2 cellular contexts compared by ENCODE assay signal in the genomic region with DNA sequence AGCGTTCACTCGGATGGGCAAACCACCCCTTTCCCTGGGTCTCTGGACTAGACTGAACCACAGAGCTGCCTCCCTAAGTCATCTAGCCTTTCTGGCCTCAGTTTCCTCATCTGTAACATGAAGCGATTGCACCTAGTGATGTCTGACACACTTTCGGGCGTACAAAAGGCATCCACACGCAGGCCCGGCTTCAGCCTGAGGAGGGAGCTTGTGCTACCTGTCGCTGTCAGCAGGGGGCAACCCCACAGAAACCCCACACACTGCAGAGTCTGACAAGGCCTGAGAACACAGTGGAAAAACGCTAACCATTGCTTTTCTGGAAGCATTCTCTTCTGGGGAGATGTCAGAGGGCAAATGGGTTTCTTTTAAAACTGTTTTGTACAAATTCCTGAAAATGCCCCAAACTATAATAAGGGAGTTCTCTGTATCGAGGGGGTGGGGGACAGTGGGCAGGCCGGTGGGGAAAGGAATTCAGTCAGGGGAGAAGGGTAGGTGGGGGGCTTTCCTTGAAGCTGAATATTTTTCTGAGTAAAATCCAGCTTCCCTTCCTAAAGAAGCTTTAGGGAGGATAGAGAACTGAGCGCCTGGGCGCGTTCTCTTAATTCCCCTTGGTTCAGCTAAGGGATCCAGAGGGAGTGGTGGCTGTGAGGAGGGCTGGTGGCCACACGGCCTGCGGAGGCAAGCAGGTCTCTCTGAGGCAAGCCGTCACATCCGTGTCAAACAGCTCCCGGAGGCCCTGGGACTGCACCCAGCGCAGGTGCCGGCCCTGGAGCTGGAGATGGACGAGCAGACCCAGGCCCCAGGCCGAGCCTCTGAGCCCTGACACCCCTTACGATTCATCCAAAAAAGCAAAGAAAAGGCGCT.
TF ChIP-seq lines count a peak whose summit lies in the region.

No MANE protein-coding gene starts in this region.

TF ChIP-seq in WTC11, 78 proteins besides CTCF, POLR2A, EP300 and RAD21 (continued from another document):
- TF ChIP-seq, protein P1, sequence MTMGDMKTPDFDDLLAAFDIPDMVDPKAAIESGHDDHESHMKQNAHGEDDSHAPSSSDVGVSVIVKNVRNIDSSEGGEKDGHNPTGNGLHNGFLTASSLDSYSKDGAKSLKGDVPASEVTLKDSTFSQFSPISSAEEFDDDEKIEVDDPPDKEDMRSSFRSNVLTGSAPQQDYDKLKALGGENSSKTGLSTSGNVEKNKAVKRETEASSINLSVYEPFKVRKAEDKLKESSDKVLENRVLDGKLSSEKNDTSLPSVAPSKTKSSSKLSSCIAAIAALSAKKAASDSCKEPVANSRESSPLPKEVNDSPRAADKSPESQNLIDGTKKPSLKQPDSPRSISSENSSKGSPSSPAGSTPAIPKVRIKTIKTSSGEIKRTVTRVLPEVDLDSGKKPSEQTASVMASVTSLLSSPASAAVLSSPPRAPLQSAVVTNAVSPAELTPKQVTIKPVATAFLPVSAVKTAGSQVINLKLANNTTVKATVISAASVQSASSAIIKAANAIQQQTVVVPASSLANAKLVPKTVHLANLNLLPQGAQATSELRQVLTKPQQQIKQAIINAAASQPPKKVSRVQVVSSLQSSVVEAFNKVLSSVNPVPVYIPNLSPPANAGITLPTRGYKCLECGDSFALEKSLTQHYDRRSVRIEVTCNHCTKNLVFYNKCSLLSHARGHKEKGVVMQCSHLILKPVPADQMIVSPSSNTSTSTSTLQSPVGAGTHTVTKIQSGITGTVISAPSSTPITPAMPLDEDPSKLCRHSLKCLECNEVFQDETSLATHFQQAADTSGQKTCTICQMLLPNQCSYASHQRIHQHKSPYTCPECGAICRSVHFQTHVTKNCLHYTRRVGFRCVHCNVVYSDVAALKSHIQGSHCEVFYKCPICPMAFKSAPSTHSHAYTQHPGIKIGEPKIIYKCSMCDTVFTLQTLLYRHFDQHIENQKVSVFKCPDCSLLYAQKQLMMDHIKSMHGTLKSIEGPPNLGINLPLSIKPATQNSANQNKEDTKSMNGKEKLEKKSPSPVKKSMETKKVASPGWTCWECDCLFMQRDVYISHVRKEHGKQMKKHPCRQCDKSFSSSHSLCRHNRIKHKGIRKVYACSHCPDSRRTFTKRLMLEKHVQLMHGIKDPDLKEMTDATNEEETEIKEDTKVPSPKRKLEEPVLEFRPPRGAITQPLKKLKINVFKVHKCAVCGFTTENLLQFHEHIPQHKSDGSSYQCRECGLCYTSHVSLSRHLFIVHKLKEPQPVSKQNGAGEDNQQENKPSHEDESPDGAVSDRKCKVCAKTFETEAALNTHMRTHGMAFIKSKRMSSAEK (CRISPR knock-in tag; IDR thresholded peaks at IDR 0.05; ENCODE audit: borderline replicate concordance), result no peak
- no peak for TF ChIP-seq NR3C1 (CRISPR knock-in tag; conservative IDR thresholded peaks at IDR 0.05; ENCODE audit: low read depth)
- TF ChIP-seq, protein P2, sequence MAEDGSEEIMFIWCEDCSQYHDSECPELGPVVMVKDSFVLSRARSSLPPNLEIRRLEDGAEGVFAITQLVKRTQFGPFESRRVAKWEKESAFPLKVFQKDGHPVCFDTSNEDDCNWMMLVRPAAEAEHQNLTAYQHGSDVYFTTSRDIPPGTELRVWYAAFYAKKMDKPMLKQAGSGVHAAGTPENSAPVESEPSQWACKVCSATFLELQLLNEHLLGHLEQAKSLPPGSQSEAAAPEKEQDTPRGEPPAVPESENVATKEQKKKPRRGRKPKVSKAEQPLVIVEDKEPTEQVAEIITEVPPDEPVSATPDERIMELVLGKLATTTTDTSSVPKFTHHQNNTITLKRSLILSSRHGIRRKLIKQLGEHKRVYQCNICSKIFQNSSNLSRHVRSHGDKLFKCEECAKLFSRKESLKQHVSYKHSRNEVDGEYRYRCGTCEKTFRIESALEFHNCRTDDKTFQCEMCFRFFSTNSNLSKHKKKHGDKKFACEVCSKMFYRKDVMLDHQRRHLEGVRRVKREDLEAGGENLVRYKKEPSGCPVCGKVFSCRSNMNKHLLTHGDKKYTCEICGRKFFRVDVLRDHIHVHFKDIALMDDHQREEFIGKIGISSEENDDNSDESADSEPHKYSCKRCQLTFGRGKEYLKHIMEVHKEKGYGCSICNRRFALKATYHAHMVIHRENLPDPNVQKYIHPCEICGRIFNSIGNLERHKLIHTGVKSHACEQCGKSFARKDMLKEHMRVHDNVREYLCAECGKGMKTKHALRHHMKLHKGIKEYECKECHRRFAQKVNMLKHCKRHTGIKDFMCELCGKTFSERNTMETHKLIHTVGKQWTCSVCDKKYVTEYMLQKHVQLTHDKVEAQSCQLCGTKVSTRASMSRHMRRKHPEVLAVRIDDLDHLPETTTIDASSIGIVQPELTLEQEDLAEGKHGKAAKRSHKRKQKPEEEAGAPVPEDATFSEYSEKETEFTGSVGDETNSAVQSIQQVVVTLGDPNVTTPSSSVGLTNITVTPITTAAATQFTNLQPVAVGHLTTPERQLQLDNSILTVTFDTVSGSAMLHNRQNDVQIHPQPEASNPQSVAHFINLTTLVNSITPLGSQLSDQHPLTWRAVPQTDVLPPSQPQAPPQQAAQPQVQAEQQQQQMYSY (CRISPR knock-in tag; IDR thresholded peaks at IDR 0.05), result no peak

TF ChIP-seq in HepG2, 621 proteins besides CTCF, POLR2A, EP300 and RAD21 (continued from another document and continues in another):
- TF ChIP-seq MTF2 (CRISPR knock-in tag; IDR thresholded peaks at IDR 0.05; ENCODE audit: borderline replicate concordance) (no peak), GATAD1 (CRISPR knock-in tag; IDR thresholded peaks at IDR 0.05) (0 out of 2 replicates have a peak, but pooled peaks have one; percentile 18), KAT8 (CRISPR knock-in tag; IDR thresholded peaks at IDR 0.05) (0 out of 2 replicates have a peak, but pooled peaks have one; percentile 25), MAZ (IDR thresholded peaks at IDR 0.05; ENCODE audit: borderline replicate concordance, low read depth, low read length) (no peak), MAZ (CRISPR knock-in tag; IDR thresholded peaks at IDR 0.05; ENCODE audit: low read depth) (peak; percentile 7; the same call in 1 of the 2 replicates), ZMYM3 (CRISPR knock-in tag; IDR thresholded peaks at IDR 0.05) (0 out of 2 replicates have a peak, but pooled peaks have one; percentile 30), ZNF441 (CRISPR knock-in tag; IDR thresholded peaks at IDR 0.05; ENCODE audit: borderline replicate concordance) (no peak), ZNF777 (CRISPR knock-in tag; IDR thresholded peaks at IDR 0.05) (0 out of 2 replicates have a peak, but pooled peaks have one; percentile 17), STAG1 (CRISPR knock-in tag; IDR thresholded peaks at IDR 0.05) (peak; percentile 81), SAP130 (CRISPR knock-in tag; IDR thresholded peaks at IDR 0.05; ENCODE audit: low read depth) (peak; percentile 24; the same call in 1 of the 2 replicates), FOXA3 (CRISPR knock-in tag; IDR thresholded peaks at IDR 0.05) (peak; percentile 23; the same call in 1 of the 2 replicates), GATAD2A (CRISPR knock-in tag; IDR thresholded peaks at IDR 0.05) (peak; percentile 56; the same call in 1 of the 2 replicates), ZNF350 (CRISPR knock-in tag; IDR thresholded peaks at IDR 0.05; ENCODE audit: borderline replicate concordance, low read depth) (0 out of 2 replicates have a peak, but pooled peaks have one; percentile 34), ELF3 (CRISPR knock-in tag; IDR thresholded peaks at IDR 0.05) (0 out of 2 replicates have a peak, but pooled peaks have one; percentile 11), SRY (CRISPR knock-in tag; IDR thresholded peaks at IDR 0.05) (0 out of 2 replicates have a peak, but pooled peaks have one; percentile 17), BRCA1 (CRISPR knock-in tag; IDR thresholded peaks at IDR 0.05) (0 out of 2 replicates have a peak, but pooled peaks have one; percentile 13), ZBTB8A (CRISPR knock-in tag; IDR thresholded peaks at IDR 0.05; ENCODE audit: borderline replicate concordance, low read depth) (no peak), PTBP1 (IDR thresholded peaks at IDR 0.05; ENCODE audit: low read depth, low read length, poor library complexity, severe bottlenecking) (peak; percentile 38), SALL1 (CRISPR knock-in tag; IDR thresholded peaks at IDR 0.05) (peak; percentile 51; the same call in 1 of the 2 replicates), SOX6 (IDR thresholded peaks at IDR 0.05) (no peak), SOX6 (CRISPR knock-in tag; IDR thresholded peaks at IDR 0.05) (0 out of 2 replicates have a peak, but pooled peaks have one; percentile 18), MEIS2 (CRISPR knock-in tag; IDR thresholded peaks at IDR 0.05) (0 out of 2 replicates have a peak, but pooled peaks have one; percentile 37), XRCC5 (optimal IDR thresholded peaks at IDR 0.05; ENCODE audit: low read length) (peak; percentile 85), EHMT2 (IDR thresholded peaks at IDR 0.05; ENCODE audit: borderline replicate concordance, low read depth, low read length) (no peak), ARNTL (CRISPR knock-in tag; IDR thresholded peaks at IDR 0.05) (no peak)
- TF ChIP-seq, protein P3, sequence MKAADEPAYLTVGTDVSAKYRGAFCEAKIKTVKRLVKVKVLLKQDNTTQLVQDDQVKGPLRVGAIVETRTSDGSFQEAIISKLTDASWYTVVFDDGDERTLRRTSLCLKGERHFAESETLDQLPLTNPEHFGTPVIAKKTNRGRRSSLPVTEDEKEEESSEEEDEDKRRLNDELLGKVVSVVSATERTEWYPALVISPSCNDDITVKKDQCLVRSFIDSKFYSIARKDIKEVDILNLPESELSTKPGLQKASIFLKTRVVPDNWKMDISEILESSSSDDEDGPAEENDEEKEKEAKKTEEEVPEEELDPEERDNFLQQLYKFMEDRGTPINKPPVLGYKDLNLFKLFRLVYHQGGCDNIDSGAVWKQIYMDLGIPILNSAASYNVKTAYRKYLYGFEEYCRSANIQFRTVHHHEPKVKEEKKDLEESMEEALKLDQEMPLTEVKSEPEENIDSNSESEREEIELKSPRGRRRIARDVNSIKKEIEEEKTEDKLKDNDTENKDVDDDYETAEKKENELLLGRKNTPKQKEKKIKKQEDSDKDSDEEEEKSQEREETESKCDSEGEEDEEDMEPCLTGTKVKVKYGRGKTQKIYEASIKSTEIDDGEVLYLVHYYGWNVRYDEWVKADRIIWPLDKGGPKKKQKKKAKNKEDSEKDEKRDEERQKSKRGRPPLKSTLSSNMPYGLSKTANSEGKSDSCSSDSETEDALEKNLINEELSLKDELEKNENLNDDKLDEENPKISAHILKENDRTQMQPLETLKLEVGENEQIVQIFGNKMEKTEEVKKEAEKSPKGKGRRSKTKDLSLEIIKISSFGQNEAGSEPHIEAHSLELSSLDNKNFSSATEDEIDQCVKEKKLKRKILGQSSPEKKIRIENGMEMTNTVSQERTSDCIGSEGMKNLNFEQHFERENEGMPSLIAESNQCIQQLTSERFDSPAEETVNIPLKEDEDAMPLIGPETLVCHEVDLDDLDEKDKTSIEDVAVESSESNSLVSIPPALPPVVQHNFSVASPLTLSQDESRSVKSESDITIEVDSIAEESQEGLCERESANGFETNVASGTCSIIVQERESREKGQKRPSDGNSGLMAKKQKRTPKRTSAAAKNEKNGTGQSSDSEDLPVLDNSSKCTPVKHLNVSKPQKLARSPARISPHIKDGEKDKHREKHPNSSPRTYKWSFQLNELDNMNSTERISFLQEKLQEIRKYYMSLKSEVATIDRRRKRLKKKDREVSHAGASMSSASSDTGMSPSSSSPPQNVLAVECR (CRISPR knock-in tag; IDR thresholded peaks at IDR 0.05; ENCODE audit: borderline replicate concordance), result peak; percentile 34; the same call in 1 of the 2 replicates
- TF ChIP-seq, protein P4, sequence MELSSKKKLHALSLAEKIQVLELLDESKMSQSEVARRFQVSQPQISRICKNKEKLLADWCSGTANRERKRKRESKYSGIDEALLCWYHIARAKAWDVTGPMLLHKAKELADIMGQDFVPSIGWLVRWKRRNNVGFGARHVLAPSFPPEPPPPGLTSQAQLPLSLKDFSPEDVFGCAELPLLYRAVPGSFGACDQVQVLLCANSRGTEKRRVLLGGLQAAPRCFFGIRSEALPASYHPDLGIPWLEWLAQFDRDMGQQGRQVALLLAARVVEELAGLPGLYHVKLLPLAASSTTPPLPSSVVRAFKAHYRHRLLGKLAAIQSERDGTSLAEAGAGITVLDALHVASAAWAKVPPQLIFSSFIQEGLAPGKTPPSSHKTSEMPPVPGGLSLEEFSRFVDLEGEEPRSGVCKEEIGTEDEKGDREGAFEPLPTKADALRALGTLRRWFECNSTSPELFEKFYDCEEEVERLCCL (CRISPR knock-in tag; IDR thresholded peaks at IDR 0.05; ENCODE audit: borderline replicate concordance), result no peak
- TF ChIP-seq, protein P5, sequence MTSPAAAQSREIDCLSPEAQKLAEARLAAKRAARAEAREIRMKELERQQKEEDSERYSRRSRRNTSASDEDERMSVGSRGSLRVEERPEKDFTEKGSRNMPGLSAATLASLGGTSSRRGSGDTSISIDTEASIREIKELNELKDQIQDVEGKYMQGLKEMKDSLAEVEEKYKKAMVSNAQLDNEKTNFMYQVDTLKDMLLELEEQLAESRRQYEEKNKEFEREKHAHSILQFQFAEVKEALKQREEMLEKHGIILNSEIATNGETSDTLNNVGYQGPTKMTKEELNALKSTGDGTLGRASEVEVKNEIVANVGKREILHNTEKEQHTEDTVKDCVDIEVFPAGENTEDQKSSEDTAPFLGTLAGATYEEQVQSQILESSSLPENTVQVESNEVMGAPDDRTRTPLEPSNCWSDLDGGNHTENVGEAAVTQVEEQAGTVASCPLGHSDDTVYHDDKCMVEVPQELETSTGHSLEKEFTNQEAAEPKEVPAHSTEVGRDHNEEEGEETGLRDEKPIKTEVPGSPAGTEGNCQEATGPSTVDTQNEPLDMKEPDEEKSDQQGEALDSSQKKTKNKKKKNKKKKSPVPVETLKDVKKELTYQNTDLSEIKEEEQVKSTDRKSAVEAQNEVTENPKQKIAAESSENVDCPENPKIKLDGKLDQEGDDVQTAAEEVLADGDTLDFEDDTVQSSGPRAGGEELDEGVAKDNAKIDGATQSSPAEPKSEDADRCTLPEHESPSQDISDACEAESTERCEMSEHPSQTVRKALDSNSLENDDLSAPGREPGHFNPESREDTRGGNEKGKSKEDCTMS (CRISPR knock-in tag; conservative IDR thresholded peaks at IDR 0.05), result no peak
- TF ChIP-seq, protein P6, sequence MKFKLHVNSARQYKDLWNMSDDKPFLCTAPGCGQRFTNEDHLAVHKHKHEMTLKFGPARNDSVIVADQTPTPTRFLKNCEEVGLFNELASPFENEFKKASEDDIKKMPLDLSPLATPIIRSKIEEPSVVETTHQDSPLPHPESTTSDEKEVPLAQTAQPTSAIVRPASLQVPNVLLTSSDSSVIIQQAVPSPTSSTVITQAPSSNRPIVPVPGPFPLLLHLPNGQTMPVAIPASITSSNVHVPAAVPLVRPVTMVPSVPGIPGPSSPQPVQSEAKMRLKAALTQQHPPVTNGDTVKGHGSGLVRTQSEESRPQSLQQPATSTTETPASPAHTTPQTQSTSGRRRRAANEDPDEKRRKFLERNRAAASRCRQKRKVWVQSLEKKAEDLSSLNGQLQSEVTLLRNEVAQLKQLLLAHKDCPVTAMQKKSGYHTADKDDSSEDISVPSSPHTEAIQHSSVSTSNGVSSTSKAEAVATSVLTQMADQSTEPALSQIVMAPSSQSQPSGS (CRISPR knock-in tag; IDR thresholded peaks at IDR 0.05), result no peak
- TF ChIP-seq, protein P7, sequence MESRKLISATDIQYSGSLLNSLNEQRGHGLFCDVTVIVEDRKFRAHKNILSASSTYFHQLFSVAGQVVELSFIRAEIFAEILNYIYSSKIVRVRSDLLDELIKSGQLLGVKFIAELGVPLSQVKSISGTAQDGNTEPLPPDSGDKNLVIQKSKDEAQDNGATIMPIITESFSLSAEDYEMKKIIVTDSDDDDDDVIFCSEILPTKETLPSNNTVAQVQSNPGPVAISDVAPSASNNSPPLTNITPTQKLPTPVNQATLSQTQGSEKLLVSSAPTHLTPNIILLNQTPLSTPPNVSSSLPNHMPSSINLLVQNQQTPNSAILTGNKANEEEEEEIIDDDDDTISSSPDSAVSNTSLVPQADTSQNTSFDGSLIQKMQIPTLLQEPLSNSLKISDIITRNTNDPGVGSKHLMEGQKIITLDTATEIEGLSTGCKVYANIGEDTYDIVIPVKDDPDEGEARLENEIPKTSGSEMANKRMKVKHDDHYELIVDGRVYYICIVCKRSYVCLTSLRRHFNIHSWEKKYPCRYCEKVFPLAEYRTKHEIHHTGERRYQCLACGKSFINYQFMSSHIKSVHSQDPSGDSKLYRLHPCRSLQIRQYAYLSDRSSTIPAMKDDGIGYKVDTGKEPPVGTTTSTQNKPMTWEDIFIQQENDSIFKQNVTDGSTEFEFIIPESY (CRISPR knock-in tag; IDR thresholded peaks at IDR 0.05), result peak; percentile 47; the same call in 1 of the 2 replicates
